In the genomic region with DNA sequence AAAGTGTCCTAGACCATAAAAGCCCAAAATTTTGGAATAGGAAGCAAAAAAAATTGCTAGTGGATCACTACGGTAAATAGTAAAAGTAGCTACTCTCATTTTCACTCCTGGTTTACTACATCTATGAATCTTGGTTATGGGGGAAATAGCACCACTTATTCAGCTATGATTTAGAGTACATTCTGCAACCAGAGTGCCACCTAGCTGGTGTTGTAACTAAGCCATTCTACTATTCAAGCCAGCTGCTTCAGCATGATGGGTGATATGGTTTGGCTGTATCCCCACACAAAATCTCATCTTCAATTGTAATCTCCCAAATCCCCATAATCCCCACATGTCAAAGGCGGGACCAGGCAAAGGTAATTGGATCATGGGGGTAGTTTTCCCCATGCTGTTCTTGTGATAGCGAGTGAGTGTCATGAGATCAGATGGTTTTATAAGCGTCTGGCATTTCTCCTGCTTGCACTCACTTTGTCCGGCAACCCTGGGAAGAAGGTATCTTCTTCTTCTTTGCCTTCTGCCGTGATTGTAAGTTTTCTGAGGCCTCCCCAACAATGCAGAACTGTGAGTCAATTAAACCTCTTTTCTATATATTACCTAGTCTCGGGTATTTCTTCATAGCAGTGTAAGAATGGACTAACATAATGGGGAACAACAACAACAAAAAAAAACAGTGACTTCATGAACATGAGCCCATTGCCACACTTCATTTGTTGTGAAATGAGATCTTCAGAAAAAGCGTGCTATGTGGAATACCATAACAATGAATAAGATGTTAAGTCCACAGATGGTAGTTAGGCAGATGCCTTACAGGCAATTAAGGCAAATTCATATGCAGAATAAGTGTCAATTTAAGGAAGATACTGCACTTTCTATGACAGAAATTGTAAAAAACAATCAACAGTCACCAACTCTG, we compare ENCODE assay signal across 11 cellular contexts.
A peak's percentile ranks its signal among the peaks of the same experiment; 100 is the strongest.
DNase-seq lines count a peak whose midpoint lies in the region; ATAC-seq and TF ChIP-seq lines count a peak whose summit lies in the region.
"Had no signal": no experiment of that assay in that cellular context is flagged by ENCODE, and none has a peak within 500 bp of the region (broad histone marks: within the 10 kb centered on the region; RNA-seq: fewer than 3 reads in every experiment).

No MANE protein-coding gene starts in this region.

- peak; percentile 23 for DNase-seq in A673 (ENCODE audit: low spot score)
- peak; percentile 15 for DNase-seq in GM04503 (ENCODE audit: low read depth)
- peak; percentile 92 for DNase-seq in NCI-H82 treated with DMSO at 0.1 percent for 48 hours (lab: John Stamatoyannopoulos, UW; ENCODE audit: unreplicated experiment)
- no peak for DNase-seq in epithelial cell of proximal tubule (ENCODE audit: low read depth)
- no peak for DNase-seq in hypothalamus (lab: John Stamatoyannopoulos, UW)
- no peak for DNase-seq in stimulated activated CD8-positive, alpha-beta memory T cell treated with anti-CD3 and anti-CD28 coated beads, Interleukin-4, amount 100 ng/mL, for 48 hours
- DNase-seq in activated CD8-positive, alpha-beta memory T cell treated with anti-CD3 and anti-CD28 coated beads, Interleukin-2, amount 50 U/mL, for 48 hours = no peak
- DNase-seq: activated CD4-positive, CD25-positive, alpha-beta regulatory T cell; left ventricle myocardium superior; NCI-H2081 treated with DMSO at 0.1 percent for 48 hours had no signal

- H3K9me3 ChIP-seq in A673 (ENCODE audit: low read depth, low read length, poor library complexity, severe bottlenecking) = no peaks in the 10 kb centered on the region

- TF ChIP-seq CTCF in A673 (conservative IDR thresholded peaks at IDR 0.05; ENCODE audit: low read depth, low read length) = peak; percentile 39
- TF ChIP-seq CTCF in epithelial cell of proximal tubule (conservative IDR thresholded peaks at IDR 0.05; ENCODE audit: low read depth, low read length) = peak; percentile 50

- H3K27me3 ChIP-seq in A673 (replicated peaks; ENCODE audit: insufficient read depth, low read depth, low read length, poor library complexity) = no peaks in the 10 kb centered on the region

- intact Hi-C loops in A673 (cut with micrococcal nuclease; ENCODE audit: unreplicated experiment) = no loop called here

- POLR2A ChIA-PET in A673 (lab: Charles Lee; ENCODE audit: low non-redundant PET) = no interaction called here

- H3K4me3 ChIP-seq in A673 (ENCODE audit: low read depth, low read length, poor library complexity, severe bottlenecking) = no peak overlapping the region
- H3K4me3 ChIP-seq in epithelial cell of proximal tubule (ENCODE audit: low read depth, low read length) = no peak overlapping the region

- ATAC-seq in GM21526 (IDR thresholded peaks at IDR 0.05; ENCODE audit: low FRiP score, unreplicated experiment) = no peak
- ATAC-seq: left ventricle myocardium superior had no signal

- BruUV-seq in A673 (replicated peaks; lab: Mats Ljungman, UMichigan) = no TSS peak

- H3K4me1 ChIP-seq in A673 (ENCODE audit: insufficient read depth, low read length, poor library complexity, severe bottlenecking) = no peaks in the 10 kb centered on the region

- H3K27ac ChIP-seq in A673 (ENCODE audit: low read depth, low read length, poor library complexity, severe bottlenecking) = no peak overlapping the region

- CTCF ChIA-PET in A673 (lab: Charles Lee) = no interaction called here

- H3K36me3 ChIP-seq in A673 (ENCODE audit: insufficient read depth, low read length, poor library complexity, severe bottlenecking) = no peaks in the 10 kb centered on the region

Comparison
In these comparisons a context has a peak if more than half of its experiments do, and no peak if none do; other contexts are left out.
1. DNase-seq: peak in A673 (single experiment), GM04503 (single experiment) and NCI-H82 treated with DMSO at 0.1 percent for 48 hours (single experiment); none in epithelial cell of proximal tubule (single experiment), hypothalamus (0 of 51), stimulated activated CD8-positive, alpha-beta memory T cell treated with anti-CD3 and anti-CD28 coated beads, Interleukin-4, amount 100 ng/mL, for 48 hours (single experiment) and activated CD8-positive, alpha-beta memory T cell treated with anti-CD3 and anti-CD28 coated beads, Interleukin-2, amount 50 U/mL, for 48 hours (single experiment).